2 cellular contexts compared by ENCODE assay signal in the genomic region with DNA sequence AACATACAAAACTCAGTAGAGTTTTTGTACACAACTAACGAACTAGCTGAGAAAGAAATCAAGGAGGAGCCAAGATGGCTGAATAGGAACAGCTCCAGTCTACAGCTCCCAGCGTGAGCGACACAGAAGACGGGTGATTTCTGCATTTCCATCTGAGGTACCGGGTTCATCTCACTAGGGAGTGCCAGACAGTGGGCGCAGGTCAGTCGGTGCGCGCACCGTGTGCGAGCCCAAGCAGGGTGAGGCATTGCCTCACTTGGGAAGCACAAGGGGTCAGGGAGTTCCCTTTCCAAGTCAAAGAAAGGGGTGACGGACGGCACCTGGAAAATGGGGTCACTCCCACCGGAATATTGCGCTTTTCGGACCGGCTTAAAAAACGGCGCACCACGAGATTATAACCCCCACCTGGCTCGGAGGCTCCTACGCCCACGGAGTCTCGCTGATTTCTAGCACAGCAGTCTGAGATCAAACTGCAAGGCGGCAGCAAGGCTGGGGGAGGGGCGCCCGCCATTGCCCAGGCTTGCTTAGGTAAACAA.
A peak's percentile ranks its signal among the peaks of the same experiment; 100 is the strongest.
TF ChIP-seq lines count a peak whose summit lies in the region.
"Not testable (repeated sequence)": the region's sequence is repeated elsewhere in the genome, so short reads cannot be mapped to it uniquely, and the experiment has no call there.

No MANE protein-coding gene starts in this region.

TF ChIP-seq in HEK293, 187 proteins besides CTCF, POLR2A, EP300 and RAD21 (continues in another document):
- TF ChIP-seq, protein P1, sequence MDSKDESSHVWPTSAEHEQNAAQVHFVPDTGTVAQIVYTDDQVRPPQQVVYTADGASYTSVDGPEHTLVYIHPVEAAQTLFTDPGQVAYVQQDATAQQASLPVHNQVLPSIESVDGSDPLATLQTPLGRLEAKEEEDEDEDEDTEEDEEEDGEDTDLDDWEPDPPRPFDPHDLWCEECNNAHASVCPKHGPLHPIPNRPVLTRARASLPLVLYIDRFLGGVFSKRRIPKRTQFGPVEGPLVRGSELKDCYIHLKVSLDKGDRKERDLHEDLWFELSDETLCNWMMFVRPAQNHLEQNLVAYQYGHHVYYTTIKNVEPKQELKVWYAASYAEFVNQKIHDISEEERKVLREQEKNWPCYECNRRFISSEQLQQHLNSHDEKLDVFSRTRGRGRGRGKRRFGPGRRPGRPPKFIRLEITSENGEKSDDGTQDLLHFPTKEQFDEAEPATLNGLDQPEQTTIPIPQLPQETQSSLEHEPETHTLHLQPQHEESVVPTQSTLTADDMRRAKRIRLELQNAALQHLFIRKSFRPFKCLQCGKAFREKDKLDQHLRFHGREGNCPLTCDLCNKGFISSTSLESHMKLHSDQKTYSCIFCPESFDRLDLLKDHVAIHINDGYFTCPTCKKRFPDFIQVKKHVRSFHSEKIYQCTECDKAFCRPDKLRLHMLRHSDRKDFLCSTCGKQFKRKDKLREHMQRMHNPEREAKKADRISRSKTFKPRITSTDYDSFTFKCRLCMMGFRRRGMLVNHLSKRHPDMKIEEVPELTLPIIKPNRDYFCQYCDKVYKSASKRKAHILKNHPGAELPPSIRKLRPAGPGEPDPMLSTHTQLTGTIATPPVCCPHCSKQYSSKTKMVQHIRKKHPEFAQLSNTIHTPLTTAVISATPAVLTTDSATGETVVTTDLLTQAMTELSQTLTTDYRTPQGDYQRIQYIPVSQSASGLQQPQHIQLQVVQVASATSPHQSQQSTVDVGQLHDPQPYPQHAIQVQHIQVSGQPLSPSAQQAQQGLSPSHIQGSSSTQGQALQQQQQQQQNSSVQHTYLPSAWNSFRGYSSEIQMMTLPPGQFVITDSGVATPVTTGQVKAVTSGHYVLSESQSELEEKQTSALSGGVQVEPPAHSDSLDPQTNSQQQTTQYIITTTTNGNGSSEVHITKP (tag by site-specific recombination; IDR thresholded peaks at IDR 0.05): peak; percentile 50
- TF ChIP-seq ZBTB20 (tag by site-specific recombination; IDR thresholded peaks at IDR 0.05) (peak; percentile 43; the same call in 1 of the 2 replicates), ZBTB8A (tag by site-specific recombination; IDR thresholded peaks at IDR 0.05) (peak; percentile 45), ZNF561 (tag by site-specific recombination; IDR thresholded peaks at IDR 0.05; ENCODE audit: borderline replicate concordance) (0 out of 2 replicates have a peak, but pooled peaks have one; percentile 9), ZNF394 (tag by site-specific recombination; IDR thresholded peaks at IDR 0.05; ENCODE audit: borderline replicate concordance) (peak; percentile 21; the same call in 1 of the 2 replicates), ZBTB17 (tag by site-specific recombination; IDR thresholded peaks at IDR 0.05) (peak; percentile 59; the same call in 1 of the 2 replicates), SP7 (tag by site-specific recombination; IDR thresholded peaks at IDR 0.05) (peak; percentile 16; the same call in 1 of the 2 replicates), ZNF2 (tag by site-specific recombination; IDR thresholded peaks at IDR 0.05) (peak; percentile 75; the same call in 1 of the 2 replicates), ZFP69B (tag by site-specific recombination; IDR thresholded peaks at IDR 0.05) (peak; percentile 34; the same call in 1 of the 2 replicates), ZIC2 (tag by site-specific recombination; IDR thresholded peaks at IDR 0.05) (0 out of 2 replicates have a peak, but pooled peaks have one; percentile 13), IKZF3 (tag by site-specific recombination; IDR thresholded peaks at IDR 0.05) (peak; percentile 71), ZEB2 (tag by site-specific recombination; IDR thresholded peaks at IDR 0.05) (0 out of 2 replicates have a peak, but pooled peaks have one; percentile 19), ZFHX2 (tag by site-specific recombination; conservative IDR thresholded peaks at IDR 0.05) (peak; percentile 48)
- TF ChIP-seq, protein P2, sequence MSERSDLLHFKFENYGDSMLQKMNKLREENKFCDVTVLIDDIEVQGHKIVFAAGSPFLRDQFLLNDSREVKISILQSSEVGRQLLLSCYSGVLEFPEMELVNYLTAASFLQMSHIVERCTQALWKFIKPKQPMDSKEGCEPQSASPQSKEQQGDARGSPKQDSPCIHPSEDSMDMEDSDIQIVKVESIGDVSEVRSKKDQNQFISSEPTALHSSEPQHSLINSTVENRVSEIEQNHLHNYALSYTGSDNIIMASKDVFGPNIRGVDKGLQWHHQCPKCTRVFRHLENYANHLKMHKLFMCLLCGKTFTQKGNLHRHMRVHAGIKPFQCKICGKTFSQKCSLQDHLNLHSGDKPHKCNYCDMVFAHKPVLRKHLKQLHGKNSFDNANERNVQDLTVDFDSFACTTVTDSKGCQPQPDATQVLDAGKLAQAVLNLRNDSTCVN (tag by site-specific recombination; optimal IDR thresholded peaks at IDR 0.05): peak; percentile 82
- TF ChIP-seq, protein P3, sequence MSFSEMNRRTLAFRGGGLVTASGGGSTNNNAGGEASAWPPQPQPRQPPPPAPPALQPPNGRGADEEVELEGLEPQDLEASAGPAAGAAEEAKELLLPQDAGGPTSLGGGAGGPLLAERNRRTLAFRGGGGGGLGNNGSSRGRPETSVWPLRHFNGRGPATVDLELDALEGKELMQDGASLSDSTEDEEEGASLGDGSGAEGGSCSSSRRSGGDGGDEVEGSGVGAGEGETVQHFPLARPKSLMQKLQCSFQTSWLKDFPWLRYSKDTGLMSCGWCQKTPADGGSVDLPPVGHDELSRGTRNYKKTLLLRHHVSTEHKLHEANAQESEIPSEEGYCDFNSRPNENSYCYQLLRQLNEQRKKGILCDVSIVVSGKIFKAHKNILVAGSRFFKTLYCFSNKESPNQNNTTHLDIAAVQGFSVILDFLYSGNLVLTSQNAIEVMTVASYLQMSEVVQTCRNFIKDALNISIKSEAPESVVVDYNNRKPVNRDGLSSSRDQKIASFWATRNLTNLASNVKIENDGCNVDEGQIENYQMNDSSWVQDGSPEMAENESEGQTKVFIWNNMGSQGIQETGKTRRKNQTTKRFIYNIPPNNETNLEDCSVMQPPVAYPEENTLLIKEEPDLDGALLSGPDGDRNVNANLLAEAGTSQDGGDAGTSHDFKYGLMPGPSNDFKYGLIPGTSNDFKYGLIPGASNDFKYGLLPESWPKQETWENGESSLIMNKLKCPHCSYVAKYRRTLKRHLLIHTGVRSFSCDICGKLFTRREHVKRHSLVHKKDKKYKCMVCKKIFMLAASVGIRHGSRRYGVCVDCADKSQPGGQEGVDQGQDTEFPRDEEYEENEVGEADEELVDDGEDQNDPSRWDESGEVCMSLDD (tag by site-specific recombination; IDR thresholded peaks at IDR 0.05): peak; percentile 78
- TF ChIP-seq, protein P4, sequence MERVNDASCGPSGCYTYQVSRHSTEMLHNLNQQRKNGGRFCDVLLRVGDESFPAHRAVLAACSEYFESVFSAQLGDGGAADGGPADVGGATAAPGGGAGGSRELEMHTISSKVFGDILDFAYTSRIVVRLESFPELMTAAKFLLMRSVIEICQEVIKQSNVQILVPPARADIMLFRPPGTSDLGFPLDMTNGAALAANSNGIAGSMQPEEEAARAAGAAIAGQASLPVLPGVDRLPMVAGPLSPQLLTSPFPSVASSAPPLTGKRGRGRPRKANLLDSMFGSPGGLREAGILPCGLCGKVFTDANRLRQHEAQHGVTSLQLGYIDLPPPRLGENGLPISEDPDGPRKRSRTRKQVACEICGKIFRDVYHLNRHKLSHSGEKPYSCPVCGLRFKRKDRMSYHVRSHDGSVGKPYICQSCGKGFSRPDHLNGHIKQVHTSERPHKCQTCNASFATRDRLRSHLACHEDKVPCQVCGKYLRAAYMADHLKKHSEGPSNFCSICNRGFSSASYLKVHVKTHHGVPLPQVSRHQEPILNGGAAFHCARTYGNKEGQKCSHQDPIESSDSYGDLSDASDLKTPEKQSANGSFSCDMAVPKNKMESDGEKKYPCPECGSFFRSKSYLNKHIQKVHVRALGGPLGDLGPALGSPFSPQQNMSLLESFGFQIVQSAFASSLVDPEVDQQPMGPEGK (tag by site-specific recombination; IDR thresholded peaks at IDR 0.05): peak; percentile 19; the same call in 1 of the 2 replicates

TF ChIP-seq in K562, 482 proteins besides CTCF, POLR2A, EP300 and RAD21 (continued from another document):
- TF ChIP-seq, protein P5, sequence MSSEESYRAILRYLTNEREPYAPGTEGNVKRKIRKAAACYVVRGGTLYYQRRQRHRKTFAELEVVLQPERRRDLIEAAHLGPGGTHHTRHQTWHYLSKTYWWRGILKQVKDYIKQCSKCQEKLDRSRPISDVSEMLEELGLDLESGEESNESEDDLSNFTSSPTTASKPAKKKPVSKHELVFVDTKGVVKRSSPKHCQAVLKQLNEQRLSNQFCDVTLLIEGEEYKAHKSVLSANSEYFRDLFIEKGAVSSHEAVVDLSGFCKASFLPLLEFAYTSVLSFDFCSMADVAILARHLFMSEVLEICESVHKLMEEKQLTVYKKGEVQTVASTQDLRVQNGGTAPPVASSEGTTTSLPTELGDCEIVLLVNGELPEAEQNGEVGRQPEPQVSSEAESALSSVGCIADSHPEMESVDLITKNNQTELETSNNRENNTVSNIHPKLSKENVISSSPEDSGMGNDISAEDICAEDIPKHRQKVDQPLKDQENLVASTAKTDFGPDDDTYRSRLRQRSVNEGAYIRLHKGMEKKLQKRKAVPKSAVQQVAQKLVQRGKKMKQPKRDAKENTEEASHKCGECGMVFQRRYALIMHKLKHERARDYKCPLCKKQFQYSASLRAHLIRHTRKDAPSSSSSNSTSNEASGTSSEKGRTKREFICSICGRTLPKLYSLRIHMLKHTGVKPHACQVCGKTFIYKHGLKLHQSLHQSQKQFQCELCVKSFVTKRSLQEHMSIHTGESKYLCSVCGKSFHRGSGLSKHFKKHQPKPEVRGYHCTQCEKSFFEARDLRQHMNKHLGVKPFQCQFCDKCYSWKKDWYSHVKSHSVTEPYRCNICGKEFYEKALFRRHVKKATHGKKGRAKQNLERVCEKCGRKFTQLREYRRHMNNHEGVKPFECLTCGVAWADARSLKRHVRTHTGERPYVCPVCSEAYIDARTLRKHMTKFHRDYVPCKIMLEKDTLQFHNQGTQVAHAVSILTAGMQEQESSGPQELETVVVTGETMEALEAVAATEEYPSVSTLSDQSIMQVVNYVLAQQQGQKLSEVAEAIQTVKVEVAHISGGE (CRISPR knock-in tag; IDR thresholded peaks at IDR 0.05): 0 out of 6 replicates have a peak, but pooled peaks of 1 of the 3 experiments have one; percentile 24
- TF ChIP-seq TAF9B (IDR thresholded peaks at IDR 0.05; ENCODE audit: partially characterized antibody) (peak; percentile 66), HDAC1 (IDR thresholded peaks at IDR 0.05) (0 out of 4 replicates have a peak, but pooled peaks of 1 of the 2 experiments have one; percentile 20), EP400 (IDR thresholded peaks at IDR 0.05) (peak; percentile 48), CEBPB (tag; IDR thresholded peaks at IDR 0.05) (peak; percentile 34), EHMT2 (IDR thresholded peaks at IDR 0.05) (peak; percentile 52; the same call in 1 of the 2 replicates), NRF1 (conservative IDR thresholded peaks at IDR 0.05 in 1 of 2, IDR thresholded peaks at IDR 0.05 in 1 of 2) (peak in 1 of 2 experiments; percentile 15; a peak in 1 of 4 replicates), POLR2H (tag; IDR thresholded peaks at IDR 0.05; ENCODE audit: low read depth) (peak; percentile 66), GTF2A2 (tag; IDR thresholded peaks at IDR 0.05) (0 out of 2 replicates have a peak, but pooled peaks have one; percentile 32), YY1 (IDR thresholded peaks at IDR 0.05; ENCODE audit: borderline replicate concordance in 1 of 3, control insufficient read depth in 1 of 3, extremely low read depth in 1 of 3, insufficient read depth in 3 of 3, insufficient read length in 1 of 3, insufficient replicate concordance in 2 of 3, low read depth in 1 of 3, low read length in 2 of 3) (peak in 1 of 3 experiments; percentile 71), FOXA3 (CRISPR knock-in tag; conservative IDR thresholded peaks at IDR 0.05 in 1 of 2, IDR thresholded peaks at IDR 0.05 in 1 of 2) (peak in 1 of 2 experiments; percentile 83; a peak in 2 of 4 replicates), RBFOX2 (IDR thresholded peaks at IDR 0.05; ENCODE audit: low read depth, low read length) (peak; percentile 54), ATF1 (tag; IDR thresholded peaks at IDR 0.05) (peak; percentile 23; the same call in 1 of the 2 replicates), FOXK2 (conservative IDR thresholded peaks at IDR 0.05 in 1 of 2, IDR thresholded peaks at IDR 0.05 in 1 of 2; ENCODE audit: low read depth in 2 of 2) (peak in 1 of 2 experiments; percentile 24; a peak in 2 of 4 replicates), PHF8 (IDR thresholded peaks at IDR 0.05; ENCODE audit: borderline replicate concordance, low read length) (peak; percentile 10; the same call in 1 of the 2 replicates)
- TF ChIP-seq ATF1 (CRISPR knock-in tag; IDR thresholded peaks at IDR 0.05): not testable (repeated sequence)
